In genomic region chr9:99977042-99977792, GRCh38 we compare ENCODE assay signal across 24 cellular contexts.
DNase-seq lines count a peak whose midpoint lies in the region; ATAC-seq, FAIRE-seq and TF ChIP-seq lines count a peak whose summit lies in the region.
"Had no signal": no experiment of that assay in that cellular context is flagged by ENCODE, and none has a peak within 500 bp of the region (broad histone marks: within the 10 kb centered on the region; RNA-seq: fewer than 3 reads in every experiment).

No MANE protein-coding gene starts in this region.

- no peak overlapping the region for H3K27ac ChIP-seq in CD4-positive, alpha-beta T cell (ENCODE audit: low read depth, low read length)
- no peak overlapping the region for H3K27ac ChIP-seq in CD8-positive, alpha-beta T cell (ENCODE audit: low read depth, low read length)
- H3K27ac ChIP-seq: BLaER1, HL-60 had no signal

- peaks cover 4% of the 10 kb centered on the region for H3K4me1 Mint-ChIP-seq in CD4-positive, alpha-beta T cell (ENCODE audit: low read depth)
- peaks cover 9% of the 10 kb centered on the region for H3K4me1 Mint-ChIP-seq in progenitor cell of endocrine pancreas (ENCODE audit: low read depth)
- H3K4me1 Mint-ChIP-seq in CD8-positive, alpha-beta T cell (ENCODE audit: low read depth) = no peaks in the 10 kb centered on the region

- peak overlapping the region; percentile 38 for H3K27ac Mint-ChIP-seq in CD4-positive, alpha-beta T cell
- H3K27ac Mint-ChIP-seq in progenitor cell of endocrine pancreas = peak overlapping the region; percentile 3
- H3K27ac Mint-ChIP-seq in CD8-positive, alpha-beta T cell = no peak overlapping the region

- no peak for FAIRE-seq in bronchial epithelial cell (lab: Jason Lieb, UNC)
- FAIRE-seq: HepG2 had no signal

- no peaks in the 10 kb centered on the region for H3K27me3 ChIP-seq in CD4-positive, alpha-beta T cell (ENCODE audit: control insufficient read depth, insufficient read depth, low read length)
- no peaks in the 10 kb centered on the region for H3K27me3 ChIP-seq in bronchial epithelial cell (ENCODE audit: control insufficient read depth, insufficient read depth, low read length)
- H3K27me3 ChIP-seq in CD8-positive, alpha-beta T cell (ENCODE audit: insufficient read depth, low read length) = no peaks in the 10 kb centered on the region
- H3K27me3 ChIP-seq: BLaER1 had no signal

- H3K36me3 ChIP-seq in bronchial epithelial cell (ENCODE audit: control insufficient read depth, insufficient read depth, low read length) = no peaks in the 10 kb centered on the region
- no peaks in the 10 kb centered on the region for H3K36me3 ChIP-seq in CD8-positive, alpha-beta T cell (ENCODE audit: insufficient read depth, low read length)

- CTCF ChIA-PET in CD4-positive, alpha-beta T cell (lab: Charles Lee) = no interaction called here
- CTCF ChIA-PET in CD8-positive, alpha-beta T cell (lab: Charles Lee) = no interaction called here

- no peak overlapping the region for H3K4me3 ChIP-seq in bronchial epithelial cell (ENCODE audit: low read depth, low read length)
- no peak overlapping the region for H3K4me3 ChIP-seq in CD8-positive, alpha-beta T cell (ENCODE audit: low read depth, low read length)
- H3K4me3 ChIP-seq: BLaER1 had no signal

- POLR2A ChIA-PET in CD4-positive, alpha-beta T cell (lab: Charles Lee) = no interaction called here
- POLR2A ChIA-PET in CD8-positive, alpha-beta T cell (lab: Charles Lee) = interaction anchor here (0.6 kb wide), 1 partner anchor 123 kb away, joined by 4 read pairs; no protein-coding TSS in a partner anchor

- TF ChIP-seq CTCF in CD4-positive, alpha-beta T cell (IDR thresholded peaks at IDR 0.05) = no peak
- no peak for TF ChIP-seq CTCF in bronchial epithelial cell (IDR thresholded peaks at IDR 0.05; ENCODE audit: insufficient read depth, low read length, severe bottlenecking)
- no peak for TF ChIP-seq CTCF in progenitor cell of endocrine pancreas (IDR thresholded peaks at IDR 0.05; ENCODE audit: unreplicated experiment)
- no peak for TF ChIP-seq CTCF in CD8-positive, alpha-beta T cell (IDR thresholded peaks at IDR 0.05)

- no peaks in the 10 kb centered on the region for H3K4me1 ChIP-seq in CD8-positive, alpha-beta T cell (ENCODE audit: insufficient read depth, low read length)
- H3K4me1 ChIP-seq: BLaER1 had no signal

- H3K9me3 ChIP-seq in CD4-positive, alpha-beta T cell (ENCODE audit: control insufficient read depth, low read length) = no peaks in the 10 kb centered on the region
- no peaks in the 10 kb centered on the region for H3K9me3 ChIP-seq in CD8-positive, alpha-beta T cell (ENCODE audit: low read length)
- H3K9me3 ChIP-seq: BLaER1 had no signal

- no peak for DNase-seq in CD4-positive, alpha-beta T cell
- peak; percentile 37 for DNase-seq in OCI-M1 (lab: John Stamatoyannopoulos, UW)
- DNase-seq in bronchial epithelial cell (ENCODE audit: low read depth) = peak; percentile 9
- no peak for DNase-seq in progenitor cell of endocrine pancreas (ENCODE audit: low spot score, unreplicated experiment)
- no peak for DNase-seq in globus pallidus (ENCODE audit: low spot score)
- DNase-seq in CD8-positive, alpha-beta T cell = no peak
- DNase-seq: Calu3; CD8-positive, alpha-beta memory T cell; EL; H7; KBM-7; NCI-H1092; NCI-H1436; NCI-H187 treated with DMSO at 0.1 percent for 48 hours; NCI-H2107; NCI-H2227 treated with DMSO at 0.1 percent for 48 hours; NCI-H510A treated with DMSO at 0.1 percent for 48 hours; NCI-H774; NK-92 treated with Interleukin-12 subunit alpha and Interleukin-12 subunit beta, amount 100 ng/mL, for 24 hours had no signal

- no peak for ATAC-seq in CD4-positive, alpha-beta T cell (ENCODE audit: poor library complexity)
- ATAC-seq in CD8-positive, alpha-beta T cell = no peak
- no peak for ATAC-seq in GM19395 (IDR thresholded peaks at IDR 0.05; ENCODE audit: unreplicated experiment)
- ATAC-seq: HepG2, Panc1 had no signal

- no peak overlapping the region for H3K4me3 Mint-ChIP-seq in CD4-positive, alpha-beta T cell
- no peak overlapping the region for H3K4me3 Mint-ChIP-seq in progenitor cell of endocrine pancreas (ENCODE audit: low read depth)
- H3K4me3 Mint-ChIP-seq in CD8-positive, alpha-beta T cell = no peak overlapping the region
- H3K4me3 Mint-ChIP-seq: CD8-positive, alpha-beta memory T cell had no signal

- intact Hi-C loops in CD4-positive, alpha-beta T cell (cut with DNase I, micrococcal nuclease) = no loop called here
- intact Hi-C loops in CD8-positive, alpha-beta T cell (cut with DNase I, micrococcal nuclease) = no loop called here

- peaks cover 32% of the 10 kb centered on the region for H3K36me3 Mint-ChIP-seq in CD4-positive, alpha-beta T cell (ENCODE audit: low read depth)
- H3K36me3 Mint-ChIP-seq in progenitor cell of endocrine pancreas (ENCODE audit: insufficient read depth) = peaks cover 2% of the 10 kb centered on the region
- H3K36me3 Mint-ChIP-seq in CD8-positive, alpha-beta T cell = peaks cover 21% of the 10 kb centered on the region

- no peaks in the 10 kb centered on the region for H3K27me3 Mint-ChIP-seq in CD4-positive, alpha-beta T cell
- no peaks in the 10 kb centered on the region for H3K27me3 Mint-ChIP-seq in progenitor cell of endocrine pancreas
- no peaks in the 10 kb centered on the region for H3K27me3 Mint-ChIP-seq in CD8-positive, alpha-beta T cell (ENCODE audit: low read depth)

- H3K9me3 Mint-ChIP-seq in CD4-positive, alpha-beta T cell = no peaks in the 10 kb centered on the region
- H3K9me3 Mint-ChIP-seq in progenitor cell of endocrine pancreas (ENCODE audit: low read depth) = no peaks in the 10 kb centered on the region
- H3K9me3 Mint-ChIP-seq in CD8-positive, alpha-beta T cell = no peaks in the 10 kb centered on the region
- H3K9me3 Mint-ChIP-seq: CD8-positive, alpha-beta memory T cell had no signal

Comparison
In these comparisons a context has a peak if more than half of its experiments do, and no peak if none do; other contexts are left out.
1. DNase-seq: peak in OCI-M1 (single experiment) and bronchial epithelial cell (single experiment); none in CD4-positive, alpha-beta T cell (0 of 10), progenitor cell of endocrine pancreas (single experiment), globus pallidus (single experiment) and CD8-positive, alpha-beta T cell (0 of 7).